In genomic region chr11:117900144-117900651, GRCh38 we compare ENCODE assay signal across 16 cellular contexts. TPM values are rescaled to one million over a fixed set of nuclear protein-coding genes. Genes with fewer than 3 reads are reported as not detected.
DNase-seq lines count a peak whose midpoint lies in the region; ATAC-seq and TF ChIP-seq lines count a peak whose summit lies in the region.
"Had no signal": no experiment of that assay in that cellular context is flagged by ENCODE, and none has a peak within 500 bp of the region (broad histone marks: within the 10 kb centered on the region; RNA-seq: fewer than 3 reads in every experiment).

No MANE protein-coding gene starts in this region.

- no peak overlapping the region for H3K4me3 Mint-ChIP-seq in CD14-positive monocyte
- H3K4me3 Mint-ChIP-seq: CD4-positive, alpha-beta memory T cell had no signal

- peaks cover 0 to 1% (median 0%) of the 10 kb centered on the region in 7 donors for H3K9me3 Mint-ChIP-seq in CD14-positive monocyte
- H3K9me3 Mint-ChIP-seq: CD4-positive, alpha-beta memory T cell had no signal

- peaks cover 21% of the 10 kb centered on the region for H3K4me1 Mint-ChIP-seq in CD14-positive monocyte

- peaks cover 0 to 3% (median 2%) of the 10 kb centered on the region in 3 donors for H3K27me3 Mint-ChIP-seq in CD14-positive monocyte (ENCODE audit: low read depth in 3 of 3)

- peak overlapping the region; percentile 28 to 82 (median 71) for H3K27ac Mint-ChIP-seq in CD14-positive monocyte

- H3K4me3 ChIP-seq in left ventricle myocardium inferior = no peak overlapping the region
- H3K4me3 ChIP-seq: dorsolateral prefrontal cortex had no signal

- H3K36me3 Mint-ChIP-seq in CD14-positive monocyte = no peaks in the 10 kb centered on the region
- H3K36me3 Mint-ChIP-seq: CD4-positive, alpha-beta memory T cell had no signal

- H3K36me3 ChIP-seq in left ventricle myocardium inferior = no peaks in the 10 kb centered on the region

- intact Hi-C loops in CD14-positive monocyte (cut with micrococcal nuclease) = loop anchor here (2.0 to 10.0 kb wide), 3 partner anchors 45 to 78 kb away; partner anchors contain the start of gene FXYD2 (in 1 of the 2)
- intact Hi-C loops in left ventricle myocardium inferior (cut with micrococcal nuclease) = loop anchor here (10.0 kb wide), 1 partner anchor 55 kb away; no protein-coding TSS in a partner anchor

- ATAC-seq in GM18861 (IDR thresholded peaks at IDR 0.05; ENCODE audit: unreplicated experiment) (peak; percentile 67), HG03442 (IDR thresholded peaks at IDR 0.05; ENCODE audit: unreplicated experiment) (peak; percentile 45), GM21528 (IDR thresholded peaks at IDR 0.05; ENCODE audit: low FRiP score, unreplicated experiment) (no peak), HG02852 (IDR thresholded peaks at IDR 0.05; ENCODE audit: unreplicated experiment) (no peak)

- H3K27ac ChIP-seq in left ventricle myocardium inferior (replicated peaks) = peak overlapping the region; percentile 18
- H3K27ac ChIP-seq: dorsolateral prefrontal cortex, foreskin keratinocyte had no signal

- DNase-seq in CD14-positive monocyte (ENCODE audit: low spot score) (peak; percentile 43), left ventricle myocardium inferior (no peak), kidney tubule cell (ENCODE audit: low spot score) (no peak), NCI-H2081 treated with DMSO at 0.1 percent for 48 hours (lab: John Stamatoyannopoulos, UW) (no peak)
- DNase-seq: CD4-positive, alpha-beta memory T cell; NCI-H1436; NCI-H774; nucleus accumbens had no signal

- no peaks in the 10 kb centered on the region for H3K27me3 ChIP-seq in left ventricle myocardium inferior (ENCODE audit: low read depth)

- H3K4me1 ChIP-seq in left ventricle myocardium inferior = peaks cover 8% of the 10 kb centered on the region
- H3K4me1 ChIP-seq: foreskin keratinocyte had no signal

- peaks cover 2% of the 10 kb centered on the region for H3K9me3 ChIP-seq in left ventricle myocardium inferior (replicated peaks)

- TF ChIP-seq CTCF in CD14-positive monocyte (IDR thresholded peaks at IDR 0.05) (no peak), left ventricle myocardium inferior (IDR thresholded peaks at IDR 0.05; ENCODE audit: borderline replicate concordance) (no peak)

RNA-seq across cellular contexts. Expression of gene FXYD6, which starts 23.7 kb away (rescaled TPM):
- polyA plus RNA-seq in CD14-positive monocyte = 10 to 100 TPM; 36.4 to 44.1 TPM
- total RNA-seq in left ventricle myocardium inferior = 30.2 TPM
- total RNA-seq: CD4-positive, alpha-beta memory T cell; foreskin keratinocyte had no signal

RNA-seq across cellular contexts. Expression of gene TMPRSS13, which starts 29.0 kb away (rescaled TPM):
- under 1 TPM; 0.17 to 0.37 TPM for polyA plus RNA-seq in CD14-positive monocyte
- total RNA-seq in left ventricle myocardium inferior = not detected
- total RNA-seq: HT1080, kidney epithelial cell had no signal

Comparison
In these comparisons a context has a peak if more than half of its experiments do, and no peak if none do; other contexts are left out.
1. ATAC-seq: peak in GM18861 (single experiment) and HG03442 (single experiment); none in GM21528 (single experiment) and HG02852 (single experiment).